26 cellular contexts compared by ENCODE assay signal in genomic region chr4:153974452-153974851, GRCh38.
"Had no signal": no experiment of that assay in that cellular context is flagged by ENCODE, and none has a peak within 500 bp of the region (broad histone marks: within the 10 kb centered on the region; RNA-seq: fewer than 3 reads in every experiment).

No MANE protein-coding gene starts in this region.

- H3K4me1 ChIP-seq: parathyroid adenoma, psoas muscle, sigmoid colon, stomach, thyroid gland, tibial nerve, upper lobe of left lung, vagina had no signal

- H3K27ac ChIP-seq: neutrophil, ovary, parathyroid adenoma, psoas muscle, sigmoid colon, stomach, thoracic aorta, thyroid gland, tibial nerve, upper lobe of left lung, vagina had no signal

- H3K9ac ChIP-seq: parathyroid adenoma had no signal

- H3K9me3 ChIP-seq: neutrophil, ovary, psoas muscle, thyroid gland, vagina had no signal

- H3K36me3 ChIP-seq: neutrophil, ovary, right lobe of liver, sigmoid colon, stomach, thoracic aorta, thyroid gland, tibial nerve, upper lobe of left lung, vagina had no signal

- H2AFZ ChIP-seq: parathyroid adenoma had no signal

- H3K27me3 ChIP-seq: neutrophil, ovary, right lobe of liver, sigmoid colon, stomach, thyroid gland, tibial nerve, upper lobe of left lung, vagina had no signal

- FAIRE-seq: small intestine, urothelium cell line had no signal

- H3K79me2 ChIP-seq: parathyroid adenoma had no signal

- DNase-seq: nephron progenitor cell; nucleus accumbens; ovary; psoas muscle; right cardiac atrium; right lobe of liver; sigmoid colon; small intestine; stimulated activated CD4-positive, alpha-beta T cell treated with anti-CD3 and anti-CD28 coated beads, Interleukin-15, amount 100 ng/mL, for 24 hours; stimulated activated CD4-positive, alpha-beta T cell treated with anti-CD3 and anti-CD28 coated beads, Interleukin-2, amount 100 ng/mL, for 24 hours; stimulated activated CD4-positive, alpha-beta T cell treated with anti-CD3 and anti-CD28 coated beads, Interleukin-2, amount 100 ng/mL, for 48 hours; stimulated activated CD4-positive, alpha-beta T cell treated with anti-CD3 and anti-CD28 coated beads, Interleukin-4, amount 100 ng/mL, for 24 hours; stimulated activated naive B cell treated with anti-CD40 and anti-IgM and Interleukin-4, amounts not matched to agents 10 μg/mL and 1 μg/mL and 100 μg/mL, for 72 hours; stimulated activated naive CD4-positive, alpha-beta T cell treated with Interleukin-2 at 50 U/mL for 16 hours; stomach; thyroid gland; trophoblast cell; upper lobe of left lung had no signal

- ATAC-seq: natural killer cell treated with Interleukin-12 subunit alpha and Interleukin-12 subunit beta and Interleukin-15 and Interleukin-18, amount 100 ng/mL, for 72 hours; psoas muscle; right cardiac atrium; stimulated activated effector memory CD8-positive, alpha-beta T cell treated with anti-CD3 and anti-CD28 coated beads, Interleukin-12 subunit alpha, Interleukin-12 subunit beta, amount 100 ng/mL, for 72 hours; stimulated activated naive B cell treated with anti-CD40 and anti-IgM and Interleukin-4, amounts not matched to agents 10 μg/mL and 1 μg/mL and 100 μg/mL, for 72 hours had no signal

- H3K4me3 ChIP-seq: ovary, psoas muscle, right lobe of liver, sigmoid colon, stomach, thoracic aorta, thyroid gland, tibial nerve, upper lobe of left lung, vagina had no signal
